In genomic region chr1:67404212-67404620, GRCh38 we compare ENCODE assay signal across 15 cellular contexts. TPM values are rescaled to one million over a fixed set of nuclear protein-coding genes. Genes with fewer than 3 reads are reported as not detected.
DNase-seq lines count a peak whose midpoint lies in the region; ATAC-seq, FAIRE-seq and TF ChIP-seq lines count a peak whose summit lies in the region.
"Had no signal": no experiment of that assay in that cellular context is flagged by ENCODE, and none has a peak within 500 bp of the region (broad histone marks: within the 10 kb centered on the region; RNA-seq: fewer than 3 reads in every experiment).

No MANE protein-coding gene starts in this region.

- H3K27me3 ChIP-seq in MG63 (no peaks in the 10 kb centered on the region), K562 (ENCODE audit: control insufficient read depth in 2 of 2, insufficient read depth in 2 of 2, low read length in 2 of 2) (no peaks in the 10 kb centered on the region), gastroesophageal sphincter (no peaks in the 10 kb centered on the region)
- H3K27me3 ChIP-seq: tibial artery had no signal

- 44% methylated on average over 5 of the region's 5 CpGs for WGBS in K562 (ENCODE audit: insufficient coverage, low coverage, missing lambda C conversion rate)
- WGBS in gastroesophageal sphincter (ENCODE audit: low coverage in 1 of 2), 2 donors: 58 to 70% methylated on average over 5 of the region's 5 CpGs

- H3K4me1 ChIP-seq in K562 (replicated peaks in 1 of 2; ENCODE audit: control insufficient read depth in 2 of 2, insufficient read depth in 2 of 2, low read length in 2 of 2) (no peaks in the 10 kb centered on the region), gastroesophageal sphincter (peaks cover 0 to 19% (median 0%) of the 10 kb centered on the region in 3 donors)

- ATAC-seq in K562: no peak
- ATAC-seq in gastroesophageal sphincter: no peak
- ATAC-seq in GM19467 (IDR thresholded peaks at IDR 0.05; ENCODE audit: unreplicated experiment): no peak
- no peak for ATAC-seq in HG02840 (IDR thresholded peaks at IDR 0.05; ENCODE audit: low FRiP score, unreplicated experiment)

- H3K9me3 ChIP-seq in MG63: no peaks in the 10 kb centered on the region
- no peaks in the 10 kb centered on the region for H3K9me3 ChIP-seq in K562 (replicated peaks; ENCODE audit: control insufficient read depth, insufficient read depth, low read depth, low read length)
- no peaks in the 10 kb centered on the region for H3K9me3 ChIP-seq in gastroesophageal sphincter
- H3K9me3 ChIP-seq: tibial artery had no signal

- TF ChIP-seq POLR2A in K562 (conservative IDR thresholded peaks at IDR 0.05) (peak; percentile 30; the same call in 1 of the 2 replicates), gastroesophageal sphincter (IDR thresholded peaks at IDR 0.05) (no peak)

- no peak for TF ChIP-seq EP300 in K562 (IDR thresholded peaks at IDR 0.05; ENCODE audit: low read length)
- no peak for TF ChIP-seq EP300 in gastroesophageal sphincter (IDR thresholded peaks at IDR 0.05)

- H3K9ac ChIP-seq in K562 (ENCODE audit: insufficient read depth in 1 of 2, low read depth in 2 of 2, low read length in 2 of 2): no peak overlapping the region

- DNase-seq in activated naive CD4-positive, alpha-beta T cell treated with anti-CD3 and anti-CD28 coated beads for 36 hours: no peak
- no peak for DNase-seq in activated naive CD4-positive, alpha-beta T cell treated with Interleukin-2 at 50 U/mL for 16 hours
- DNase-seq in MG63: peak; percentile 76
- DNase-seq in K562 (ENCODE audit: extremely low read depth in 1 of 4, low spot score in 3 of 4): no peak
- DNase-seq in non-pigmented ciliary epithelial cell (ENCODE audit: low read depth): peak; percentile 18
- DNase-seq: DMS153; kidney; NCI-H1436; NCI-H524; posterior cingulate gyrus; stimulated activated CD4-positive, alpha-beta T cell treated with anti-CD3 and anti-CD28 coated beads, Interleukin-2, amount 100 ng/mL, for 24 hours; tibial artery had no signal

- POLR2A ChIA-PET in K562 (lab: Yijun Ruan, JAX): no interaction called here

- H3K36me3 ChIP-seq in MG63 (peaks cover 37% of the 10 kb centered on the region), K562 (ENCODE audit: control insufficient read depth, insufficient read depth, low read length) (peaks cover 7% of the 10 kb centered on the region; the same call in 2 of the 3 replicates), gastroesophageal sphincter (peaks cover 0 to 9% of the 10 kb centered on the region in 2 donors)

- no peak overlapping the region for H2AFZ ChIP-seq in K562 (ENCODE audit: low read depth, low read length)

- H3K36me3 Mint-ChIP-seq in activated naive CD4-positive, alpha-beta T cell treated with anti-CD3 and anti-CD28 coated beads for 36 hours (ENCODE audit: low read depth): peaks cover 20% of the 10 kb centered on the region

- peak overlapping the region; percentile 50 for H3K27ac Mint-ChIP-seq in activated naive CD4-positive, alpha-beta T cell treated with anti-CD3 and anti-CD28 coated beads for 36 hours

- intact Hi-C loops in activated naive CD4-positive, alpha-beta T cell treated with anti-CD3 and anti-CD28 coated beads for 36 hours (cut with micrococcal nuclease): no loop called here
- intact Hi-C loops in K562 (cut with micrococcal nuclease): no loop called here

- no peak overlapping the region for H3K4me3 ChIP-seq in MG63
- no peak overlapping the region for H3K4me3 ChIP-seq in K562
- no peak overlapping the region for H3K4me3 ChIP-seq in gastroesophageal sphincter
- H3K4me3 ChIP-seq: tibial artery had no signal

- BruUV-seq in K562 (replicated peaks; lab: Mats Ljungman, UMichigan): no TSS peak

- H4K20me1 ChIP-seq in K562 (replicated peaks; ENCODE audit: control insufficient read depth, insufficient read depth, low read length): no peaks in the 10 kb centered on the region

- H3K79me2 ChIP-seq in K562 (ENCODE audit: control insufficient read depth, insufficient read depth, low read length): no peaks in the 10 kb centered on the region

- H3K9me1 ChIP-seq in K562 (ENCODE audit: control insufficient read depth, insufficient read depth, low read length): no peaks in the 10 kb centered on the region

- no peak overlapping the region for H3K27ac ChIP-seq in K562 (ENCODE audit: extremely low read depth, low read depth, low read length)
- H3K27ac ChIP-seq in gastroesophageal sphincter: no peak overlapping the region
- H3K27ac ChIP-seq: tibial artery had no signal

- CTCF ChIA-PET in activated naive CD4-positive, alpha-beta T cell treated with anti-CD3 and anti-CD28 coated beads for 36 hours (lab: Charles Lee): no interaction called here
- CTCF ChIA-PET in K562 (lab: Yijun Ruan, JAX; ENCODE audit: low intra/inter-chr PET ratio): no interaction called here

- H3K27me3 Mint-ChIP-seq in activated naive CD4-positive, alpha-beta T cell treated with anti-CD3 and anti-CD28 coated beads for 36 hours (ENCODE audit: low read depth): no peaks in the 10 kb centered on the region

- no peak for TF ChIP-seq RAD21 in K562 (CRISPR knock-in tag; conservative IDR thresholded peaks at IDR 0.05 in 1 of 2, IDR thresholded peaks at IDR 0.05 in 1 of 2)

- no peak overlapping the region for H3K4me2 ChIP-seq in K562 (ENCODE audit: insufficient read depth, low read length)

- no peaks in the 10 kb centered on the region for H3K9me3 Mint-ChIP-seq in activated naive CD4-positive, alpha-beta T cell treated with anti-CD3 and anti-CD28 coated beads for 36 hours

- no peak overlapping the region for H3K4me3 Mint-ChIP-seq in activated naive CD4-positive, alpha-beta T cell treated with anti-CD3 and anti-CD28 coated beads for 36 hours

- TF ChIP-seq CTCF in K562 (IDR thresholded peaks at IDR 0.05 in 2 of 3, conservative IDR thresholded peaks at IDR 0.05 in 1 of 3; ENCODE audit: insufficient read depth in 2 of 3, low read depth in 1 of 3, low read length in 3 of 3) (no peak), gastroesophageal sphincter (IDR thresholded peaks at IDR 0.05) (no peak)

- in situ Hi-C loops in K562 (cut with MboI): no loop called here

- H3K4me1 Mint-ChIP-seq in activated naive CD4-positive, alpha-beta T cell treated with anti-CD3 and anti-CD28 coated beads for 36 hours (ENCODE audit: low read depth): peaks cover 19% of the 10 kb centered on the region

- FAIRE-seq in K562 (lab: Jason Lieb, UNC): no peak
- FAIRE-seq: kidney had no signal

TF ChIP-seq in K562, 482 proteins besides CTCF, POLR2A, EP300 and RAD21 (continues in another document):
- TF ChIP-seq NBN (IDR thresholded peaks at IDR 0.05; ENCODE audit: low read depth): no peak
- no peak for TF ChIP-seq ZMIZ1 (IDR thresholded peaks at IDR 0.05; ENCODE audit: low read depth in 2 of 2, low read length in 2 of 2)
- peak; percentile 6; the same call in 1 of the 2 replicates for TF ChIP-seq SUPT5H (IDR thresholded peaks at IDR 0.05)

RNA-seq across cellular contexts. Expression of gene SERBP1, which starts 26.0 kb away (rescaled TPM):
- 100 to 1,000 TPM; 527 to 537 TPM for total RNA-seq in activated naive CD4-positive, alpha-beta T cell treated with anti-CD3 and anti-CD28 coated beads for 36 hours
- 378 and 639 TPM in 2 replicates for total RNA-seq in MG63 (2014; rRNA removed; shearing (Covaris generic); ENCODE audit: low replicate concordance)
- total RNA-seq in K562 (2011; cell fraction: chromatin; rRNA removed; ENCODE audit: low replicate concordance): 44.8 and 218 TPM in 2 replicates
- 38.5 and 46.2 TPM in 2 replicates for total RNA-seq in K562 (2011; cell fraction: nucleolus; rRNA removed)
- 82.6 and 125 TPM in 2 replicates for total RNA-seq in K562 (2011; cell fraction: nucleoplasm; rRNA removed)
- total RNA-seq in K562 (2014; rRNA removed): 656 and 761 TPM in 2 replicates
- total RNA-seq in K562 (2014; rRNA removed; fragmentation: Illumina TruSeq; extraction: Trizol): 464 and 519 TPM in 2 replicates
- total RNA-seq in K562 (2015; rRNA removed; fragmentation: Illumina TruSeq; extraction: Trizol): 523 and 537 TPM in 2 replicates
- 415 and 449 TPM in 2 replicates for total RNA-seq in K562 (2021)
- 295 and 420 TPM in 2 replicates for polyA plus RNA-seq in K562 (2011; rRNA removed)
- 136 and 207 TPM in 2 replicates for polyA plus RNA-seq in K562 (2011; cell fraction: cytosol; rRNA removed)
- 65.4 and 88.8 TPM in 2 replicates for polyA plus RNA-seq in K562 (2011; cell fraction: nucleus; rRNA removed)
- polyA plus RNA-seq in K562 (2012): 218 and 429 TPM in 2 replicates
- 492 and 549 TPM in 2 replicates for polyA plus RNA-seq in K562 (2014; fragmentation: Illumina TruSeq; extraction: Trizol)
- 10 to 100 TPM; 79.9 to 81.2 TPM for polyA plus RNA-seq in K562 (2014; fragmentation: Nextera tagmentation; extraction: Ambion mirVana)
- 494 and 522 TPM in 2 replicates for polyA plus RNA-seq in K562 (2014; rRNA removed)
- 427 and 585 TPM in 2 replicates for polyA minus RNA-seq in K562 (2011; rRNA and poly(A)+ RNA removed)
- 185 and 239 TPM in 2 replicates for polyA minus RNA-seq in K562 (2011; cell fraction: cytosol; rRNA and poly(A)+ RNA removed)
- polyA minus RNA-seq in K562 (2011; cell fraction: nucleus; rRNA and poly(A)+ RNA removed): 63.4 and 107 TPM in 2 replicates
- 100 to 1,000 TPM; 254 to 263 (median 258) TPM for total RNA-seq in gastroesophageal sphincter

Comparison
In these comparisons a context has a peak if more than half of its experiments do, and no peak if none do; other contexts are left out.
1. DNase-seq: peak in MG63 (single experiment) and non-pigmented ciliary epithelial cell (single experiment); none in activated naive CD4-positive, alpha-beta T cell treated with anti-CD3 and anti-CD28 coated beads for 36 hours (single experiment), activated naive CD4-positive, alpha-beta T cell treated with Interleukin-2 at 50 U/mL for 16 hours (single experiment) and K562 (0 of 4).